Comparison of ENCODE assay signal across 1 cellular context in the genomic region with DNA sequence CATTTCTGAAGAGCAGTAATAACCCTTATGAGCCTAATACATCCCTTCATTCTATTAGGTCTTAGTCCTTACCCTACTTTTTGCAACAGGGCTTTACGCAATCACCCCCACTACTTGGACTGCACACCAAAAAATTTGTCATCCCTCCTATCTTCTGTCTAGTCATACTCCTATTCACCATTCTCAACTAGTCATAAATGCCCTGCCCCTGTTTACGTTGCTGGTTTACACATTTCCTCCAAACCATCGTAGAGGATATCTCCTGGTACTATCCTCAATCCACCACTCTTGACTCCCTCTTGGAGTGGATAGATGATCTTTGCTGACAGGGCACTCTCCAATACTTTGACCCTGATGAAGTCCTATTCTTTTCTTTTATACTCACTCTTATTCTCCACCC.
TF ChIP-seq lines count a peak whose summit lies in the region.

No MANE protein-coding gene starts in this region.

TF ChIP-seq in SK-N-SH, 30 proteins besides CTCF, POLR2A, EP300 and RAD21 (continued from another document):
- TF ChIP-seq REST (IDR thresholded peaks at IDR 0.05; ENCODE audit: low read depth, low read length) (no peak), EZH2phosphoT487 (IDR thresholded peaks at IDR 0.05; ENCODE audit: borderline replicate concordance, low read depth) (no peak), SIN3A (IDR thresholded peaks at IDR 0.05; ENCODE audit: borderline replicate concordance, low read depth, low read length) (no peak), TAF1 (IDR thresholded peaks at IDR 0.05; ENCODE audit: borderline replicate concordance, low read depth, low read length) (no peak), SMC3 (IDR thresholded peaks at IDR 0.05; ENCODE audit: low read depth, low read length) (no peak)
